Comparison of ENCODE assay signal across 14 cellular contexts in genomic region chr17:48961516-48962233, GRCh38. TPM values are rescaled to one million over a fixed set of nuclear protein-coding genes. Genes with fewer than 3 reads are reported as not detected.
DNase-seq lines count a peak whose midpoint lies in the region; ATAC-seq and TF ChIP-seq lines count a peak whose summit lies in the region.
"Had no signal": no experiment of that assay in that cellular context is flagged by ENCODE, and none has a peak within 500 bp of the region (broad histone marks: within the 10 kb centered on the region; RNA-seq: fewer than 3 reads in every experiment).

No MANE protein-coding gene starts in this region.

- H3K4me3 Mint-ChIP-seq in stimulated activated effector memory CD8-positive, alpha-beta T cell treated with anti-CD3 and anti-CD28 coated beads, Interleukin-12 subunit alpha, Interleukin-12 subunit beta, amount 100 ng/mL, for 72 hours, result no peak overlapping the region
- H3K4me3 Mint-ChIP-seq in natural killer cell, result no peak overlapping the region
- H3K4me3 Mint-ChIP-seq: activated CD8-positive, alpha-beta T cell treated with anti-CD3 and anti-CD28 coated beads for 36 hours; CD4-positive, alpha-beta memory T cell; neural crest cell had no signal

- no peaks in the 10 kb centered on the region for H3K4me1 Mint-ChIP-seq in stimulated activated effector memory CD8-positive, alpha-beta T cell treated with anti-CD3 and anti-CD28 coated beads, Interleukin-12 subunit alpha, Interleukin-12 subunit beta, amount 100 ng/mL, for 72 hours
- H3K4me1 Mint-ChIP-seq in natural killer cell, result peaks cover 2% of the 10 kb centered on the region in 2 donors

- H3K27me3 Mint-ChIP-seq in natural killer cell (ENCODE audit: low read depth in 2 of 2), result peaks cover 24 to 27% of the 10 kb centered on the region in 2 donors

- H2AFZ ChIP-seq in mesenchymal stem cell (ENCODE audit: low read depth, low read length), result no peak overlapping the region

- no peak overlapping the region for H2BK120ac ChIP-seq in mesenchymal stem cell (ENCODE audit: low read depth, low read length)

- H3K9ac ChIP-seq in mesenchymal stem cell (ENCODE audit: low read length), result peak overlapping the region; percentile 77

- ATAC-seq in stimulated activated effector memory CD8-positive, alpha-beta T cell treated with anti-CD3 and anti-CD28 coated beads, Interleukin-12 subunit alpha, Interleukin-12 subunit beta, amount 100 ng/mL, for 72 hours, result no peak
- ATAC-seq in natural killer cell, result no peak
- ATAC-seq: activated CD8-positive, alpha-beta T cell treated with anti-CD3 and anti-CD28 coated beads for 36 hours had no signal

- H3K4me3 ChIP-seq in MG63 (no peak overlapping the region), cardiac fibroblast (replicated peaks in 1 of 2; ENCODE audit: low read depth in 2 of 2, low read length in 2 of 2) (no peak overlapping the region), mesenchymal stem cell (ENCODE audit: insufficient read depth in 1 of 2, low read depth in 1 of 2, low read length in 2 of 2) (peak overlapping the region in 1 of 2 experiments; percentile 55)
- H3K4me3 ChIP-seq: thoracic aorta had no signal

- H3K27ac Mint-ChIP-seq in stimulated activated effector memory CD8-positive, alpha-beta T cell treated with anti-CD3 and anti-CD28 coated beads, Interleukin-12 subunit alpha, Interleukin-12 subunit beta, amount 100 ng/mL, for 72 hours, result no peak overlapping the region
- no peak overlapping the region for H3K27ac Mint-ChIP-seq in natural killer cell
- H3K27ac Mint-ChIP-seq: activated CD8-positive, alpha-beta T cell treated with anti-CD3 and anti-CD28 coated beads for 36 hours; CD4-positive, alpha-beta memory T cell had no signal

- WGBS in mesenchymal stem cell, result 36% methylated on average over 3 of the region's 10 CpGs

- no peak overlapping the region for H3K4me2 ChIP-seq in mesenchymal stem cell (ENCODE audit: low read length, poor library complexity, severe bottlenecking)

- H3K36me3 ChIP-seq in MG63 (no peaks in the 10 kb centered on the region), mesenchymal stem cell (ENCODE audit: control insufficient read depth in 1 of 2, insufficient read depth in 2 of 2, low read depth in 1 of 2, low read length in 2 of 2) (no peaks in the 10 kb centered on the region)
- H3K36me3 ChIP-seq: thoracic aorta had no signal

- H3K9me3 Mint-ChIP-seq in stimulated activated effector memory CD8-positive, alpha-beta T cell treated with anti-CD3 and anti-CD28 coated beads, Interleukin-12 subunit alpha, Interleukin-12 subunit beta, amount 100 ng/mL, for 72 hours, result no peaks in the 10 kb centered on the region
- H3K9me3 Mint-ChIP-seq in natural killer cell, result no peaks in the 10 kb centered on the region
- H3K9me3 Mint-ChIP-seq: activated CD8-positive, alpha-beta T cell treated with anti-CD3 and anti-CD28 coated beads for 36 hours; CD4-positive, alpha-beta memory T cell; neural crest cell had no signal

- H3K36me3 Mint-ChIP-seq in stimulated activated effector memory CD8-positive, alpha-beta T cell treated with anti-CD3 and anti-CD28 coated beads, Interleukin-12 subunit alpha, Interleukin-12 subunit beta, amount 100 ng/mL, for 72 hours, result no peaks in the 10 kb centered on the region
- no peaks in the 10 kb centered on the region for H3K36me3 Mint-ChIP-seq in natural killer cell
- H3K36me3 Mint-ChIP-seq: CD4-positive, alpha-beta memory T cell had no signal

- peak overlapping the region; percentile 76 for H4K8ac ChIP-seq in mesenchymal stem cell (ENCODE audit: low read length)

- H3K9me3 ChIP-seq in MG63 (no peaks in the 10 kb centered on the region), mesenchymal stem cell (ENCODE audit: control insufficient read depth, low read length) (no peaks in the 10 kb centered on the region)
- H3K9me3 ChIP-seq: thoracic aorta had no signal

- H4K91ac ChIP-seq in mesenchymal stem cell (ENCODE audit: low read length), result no peak overlapping the region

- peak overlapping the region; percentile 52 for H2BK15ac ChIP-seq in mesenchymal stem cell (ENCODE audit: low read depth, poor library complexity, severe bottlenecking)

- no peak for TF ChIP-seq CTCF in cardiac fibroblast (IDR thresholded peaks at IDR 0.05; ENCODE audit: low read depth, low read length)
- no peak for TF ChIP-seq CTCF in natural killer cell (IDR thresholded peaks at IDR 0.05)

- H3K27me3 ChIP-seq in MG63 (no peaks in the 10 kb centered on the region), mesenchymal stem cell (ENCODE audit: control insufficient read depth in 1 of 2, insufficient read depth in 1 of 2, low read length in 2 of 2) (no peaks in the 10 kb centered on the region)

- H3K27ac ChIP-seq in mesenchymal stem cell (ENCODE audit: low read length, poor library complexity, severe bottlenecking), result no peak overlapping the region
- H3K27ac ChIP-seq: thoracic aorta had no signal

- H3K4ac ChIP-seq in mesenchymal stem cell (ENCODE audit: low read depth in 1 of 2, low read length in 2 of 2), result peak overlapping the region in 1 of 2 experiments; percentile 2

- no peak overlapping the region for H2AK5ac ChIP-seq in mesenchymal stem cell (ENCODE audit: low read length, severe bottlenecking)

- H3K18ac ChIP-seq in mesenchymal stem cell (ENCODE audit: low read depth in 1 of 2, low read length in 2 of 2), result peak overlapping the region in 1 of 2 experiments; percentile 54

- no peaks in the 10 kb centered on the region for H3K79me1 ChIP-seq in mesenchymal stem cell (replicated peaks; ENCODE audit: low read length, poor library complexity, severe bottlenecking)

- DNase-seq in EH (ENCODE audit: low read depth), result peak; percentile 66
- DNase-seq in MG63, result peak; percentile 70
- peak; percentile 55 to 68 for DNase-seq in cardiac fibroblast (ENCODE audit: low read depth in 2 of 2)
- peak; percentile 66 for DNase-seq in mesenchymal stem cell
- no peak for DNase-seq in stimulated activated effector memory CD8-positive, alpha-beta T cell treated with anti-CD3 and anti-CD28 coated beads, Interleukin-12 subunit alpha, Interleukin-12 subunit beta, amount 100 ng/mL, for 72 hours (ENCODE audit: low spot score in 2 of 2)
- DNase-seq in natural killer cell, result no peak
- DNase-seq in head of caudate nucleus, result no peak
- no peak for DNase-seq in T-helper 1 cell
- DNase-seq: activated CD8-positive, alpha-beta T cell treated with anti-CD3 and anti-CD28 coated beads for 36 hours; CD4-positive, alpha-beta memory T cell; stimulated activated CD4-positive, alpha-beta T cell treated with anti-CD3 and anti-CD28 coated beads, Interleukin-4, amount 100 ng/mL, for 1 hour had no signal

- no peak overlapping the region for H2BK5ac ChIP-seq in mesenchymal stem cell (ENCODE audit: low read depth, low read length, poor library complexity, severe bottlenecking)

- H3K4me1 ChIP-seq in mesenchymal stem cell (ENCODE audit: control insufficient read depth, insufficient read depth, low read depth, low read length), result peaks cover 17% of the 10 kb centered on the region

- peak overlapping the region; percentile 12 to 19 for H2BK12ac ChIP-seq in mesenchymal stem cell (ENCODE audit: low read length in 2 of 2)

- no peak overlapping the region for H3K14ac ChIP-seq in mesenchymal stem cell (ENCODE audit: low read length in 2 of 2)

- H3K23ac ChIP-seq in mesenchymal stem cell (ENCODE audit: low read length in 2 of 2), result no peak overlapping the region

- intact Hi-C loops in natural killer cell (cut with micrococcal nuclease), result no loop called here
- intact Hi-C loops in head of caudate nucleus (cut with DNase I), result no loop called here

RNA-seq across cellular contexts. Expression of gene GIP, which starts 6.7 kb away (rescaled TPM):
- not detected in 2 replicates for total RNA-seq in MG63 (2014; rRNA removed; shearing (Covaris generic); ENCODE audit: low replicate concordance)
- 0.23 TPM for polyA plus RNA-seq in mesenchymal stem cell (2013, experiment 1 of 2)
- 0.12 TPM for polyA plus RNA-seq in mesenchymal stem cell (2013, experiment 2 of 2)
- total RNA-seq in natural killer cell, result not detected
- total RNA-seq: activated CD8-positive, alpha-beta T cell treated with anti-CD3 and anti-CD28 coated beads for 36 hours; CD4-positive, alpha-beta memory T cell; neural crest cell; SK-MEL-5; thoracic aorta had no signal
- polyA plus RNA-seq: CD4-positive, alpha-beta memory T cell had no signal

RNA-seq across cellular contexts. Expression of gene SNF8, which starts 17.0 kb away (rescaled TPM):
- 266 and 293 TPM in 2 replicates for total RNA-seq in MG63 (2014; rRNA removed; shearing (Covaris generic); ENCODE audit: low replicate concordance)
- polyA plus RNA-seq in mesenchymal stem cell (2013, experiment 1 of 2), result 126 TPM
- 126 TPM for polyA plus RNA-seq in mesenchymal stem cell (2013, experiment 2 of 2)
- total RNA-seq in natural killer cell, result 10 to 100 TPM; 76.9 to 86.0 (median 78.3) TPM

RNA-seq across cellular contexts. Expression of gene IGF2BP1, which starts 35.5 kb away (rescaled TPM):
- total RNA-seq in MG63 (2014; rRNA removed; shearing (Covaris generic); ENCODE audit: low replicate concordance), result 0.52 and 0.95 TPM in 2 replicates
- polyA plus RNA-seq in mesenchymal stem cell (2013, experiment 1 of 2), result 44.3 TPM
- polyA plus RNA-seq in mesenchymal stem cell (2013, experiment 2 of 2), result 44.9 TPM
- not detected for total RNA-seq in natural killer cell
- total RNA-seq: CD4-positive, alpha-beta memory T cell had no signal
- polyA plus RNA-seq: CD4-positive, alpha-beta memory T cell had no signal

RNA-seq across cellular contexts. Expression of gene UBE2Z, which starts 53.5 kb away (rescaled TPM):
- total RNA-seq in MG63 (2014; rRNA removed; shearing (Covaris generic); ENCODE audit: low replicate concordance), result 106 and 126 TPM in 2 replicates
- polyA plus RNA-seq in mesenchymal stem cell (2013, experiment 1 of 2), result 74.4 TPM
- polyA plus RNA-seq in mesenchymal stem cell (2013, experiment 2 of 2), result 73.9 TPM
- 10 to 100 TPM; 89.0 to 94.0 (median 89.6) TPM for total RNA-seq in natural killer cell

Comparison
In these comparisons a context has a peak if more than half of its experiments do, and no peak if none do; other contexts are left out.
1. DNase-seq: peak in EH (single experiment), MG63 (single experiment), cardiac fibroblast (2 of 2) and mesenchymal stem cell (single experiment); none in stimulated activated effector memory CD8-positive, alpha-beta T cell treated with anti-CD3 and anti-CD28 coated beads, Interleukin-12 subunit alpha, Interleukin-12 subunit beta, amount 100 ng/mL, for 72 hours (0 of 2), natural killer cell (single experiment), head of caudate nucleus (0 of 42) and T-helper 1 cell (0 of 5).